20 cellular contexts compared by ENCODE assay signal in genomic region chr20:36688630-36689029, GRCh38. TPM values are rescaled to one million over a fixed set of nuclear protein-coding genes. Genes with fewer than 3 reads are reported as not detected.
A peak's percentile ranks its signal among the peaks of the same experiment; 100 is the strongest.
DNase-seq lines count a peak whose midpoint lies in the region; ATAC-seq, FAIRE-seq and TF ChIP-seq lines count a peak whose summit lies in the region.
"Had no signal": no experiment of that assay in that cellular context is flagged by ENCODE, and none has a peak within 500 bp of the region (broad histone marks: within the 10 kb centered on the region; RNA-seq: fewer than 3 reads in every experiment).

No MANE protein-coding gene starts in this region.

- CTCF ChIA-PET in IMR-90 (lab: Yijun Ruan, JAX) = interaction anchor here (0.8 kb wide), 1 partner anchor 16 kb away, joined by 5 read pairs; no protein-coding TSS in a partner anchor
- CTCF ChIA-PET in naive thymus-derived CD4-positive, alpha-beta T cell (lab: Charles Lee) = no interaction called here

- peaks cover 4% of the 10 kb centered on the region; the same call in 1 of the 2 replicates for H3K9me1 ChIP-seq in IMR-90 (ENCODE audit: insufficient read depth, low read length)

- H3K36me3 Mint-ChIP-seq in naive thymus-derived CD4-positive, alpha-beta T cell = peaks cover 0 to 32% (median 4%) of the 10 kb centered on the region in 5 donors

- DNase-seq in IMR-90 (no peak), amniotic epithelial cell (ENCODE audit: low read depth) (peak; percentile 23), epithelial cell of esophagus (ENCODE audit: low read depth) (peak; percentile 57), small intestine (peak; percentile 3), NCI-H2081 treated with DMSO at 0.1 percent for 48 hours (lab: John Stamatoyannopoulos, UW) (no peak), mucosa of gallbladder (ENCODE audit: low spot score) (no peak)
- no peak for DNase-seq in naive thymus-derived CD4-positive, alpha-beta T cell
- DNase-seq: BE2C; CD4-positive, alpha-beta memory T cell; DMS153; DMS79 treated with DMSO at 0.1 percent for 48 hours; EL; HCEC 1CT; HFFc6 had no signal

- H3K9me3 ChIP-seq in IMR-90 (ENCODE audit: control insufficient read depth, insufficient read depth, low read length) = no peaks in the 10 kb centered on the region
- H3K9me3 ChIP-seq in small intestine (ENCODE audit: control insufficient read depth, low read depth) = no peaks in the 10 kb centered on the region
- H3K9me3 ChIP-seq in naive thymus-derived CD4-positive, alpha-beta T cell (ENCODE audit: control insufficient read depth in 2 of 3, low read length in 3 of 3) = no peaks in the 10 kb centered on the region
- H3K9me3 ChIP-seq: A549, BE2C had no signal

- no peak overlapping the region for H3K4me3 ChIP-seq in IMR-90 (ENCODE audit: insufficient read depth, low read depth, low read length)
- H3K4me3 ChIP-seq in epithelial cell of esophagus (ENCODE audit: low read length) = no peak overlapping the region
- no peak overlapping the region for H3K4me3 ChIP-seq in small intestine (ENCODE audit: low read depth in 1 of 2, low read length in 2 of 2)
- no peak overlapping the region for H3K4me3 ChIP-seq in naive thymus-derived CD4-positive, alpha-beta T cell (ENCODE audit: low read length)
- H3K4me3 ChIP-seq: A549 had no signal

- TF ChIP-seq CTCF in IMR-90 (conservative IDR thresholded peaks at IDR 0.05; ENCODE audit: low read depth, low read length) (no peak), epithelial cell of esophagus (IDR thresholded peaks at IDR 0.05; ENCODE audit: insufficient read depth, low read depth, low read length, missing control alignments) (no peak)

- H3K27me3 ChIP-seq in IMR-90 (ENCODE audit: control insufficient read depth, insufficient read depth, low read length) (no peaks in the 10 kb centered on the region), small intestine (ENCODE audit: control insufficient read depth in 2 of 2, insufficient read depth in 2 of 2, low read length in 2 of 2) (no peaks in the 10 kb centered on the region)
- no peaks in the 10 kb centered on the region for H3K27me3 ChIP-seq in naive thymus-derived CD4-positive, alpha-beta T cell (ENCODE audit: control insufficient read depth in 2 of 2, insufficient read depth in 2 of 2, low read length in 2 of 2)
- H3K27me3 ChIP-seq: BE2C had no signal

- WGBS in IMR-90 (ENCODE audit: extremely low coverage in 2 of 2, insufficient read length in 1 of 2), 2 experiments = no CpG with 5 or more reads among the region's 7 CpGs
- WGBS in small intestine, 3 donors = 55 to 78% (median 70%) methylated on average over 7 of the region's 7 CpGs

- H3K27me3 Mint-ChIP-seq in naive thymus-derived CD4-positive, alpha-beta T cell = no peaks in the 10 kb centered on the region
- H3K27me3 Mint-ChIP-seq: CD4-positive, alpha-beta memory T cell had no signal

- no peaks in the 10 kb centered on the region for H3K79me1 ChIP-seq in IMR-90 (ENCODE audit: low read depth in 1 of 2, low read length in 2 of 2)

- H4K5ac ChIP-seq in IMR-90 (ENCODE audit: low read depth, low read length) = no peak overlapping the region

- H2BK15ac ChIP-seq in IMR-90 (ENCODE audit: low read depth, low read length) = no peak overlapping the region

- POLR2A ChIA-PET in IMR-90 (lab: Charles Lee; ENCODE audit: unreplicated experiment) = interaction anchor here (1.0 kb wide), 1 partner anchor 140 kb away, joined by 8 read pairs; no protein-coding TSS in a partner anchor
- POLR2A ChIA-PET in naive thymus-derived CD4-positive, alpha-beta T cell (lab: Charles Lee) = no interaction called here

- no peak for FAIRE-seq in small intestine (lab: Jason Lieb, UNC)
- FAIRE-seq: A549, G401.6, H1, HTR-8/SVneo had no signal

- in situ Hi-C loops in IMR-90 (cut with MboI; ENCODE audit: low sequenced_read_pairs) = no loop called here

- no peaks in the 10 kb centered on the region for H4K20me1 ChIP-seq in IMR-90 (ENCODE audit: insufficient read depth, low read length)

- H3K27ac Mint-ChIP-seq in naive thymus-derived CD4-positive, alpha-beta T cell = peak overlapping the region in 1 of 9 donors; percentile 22
- H3K27ac Mint-ChIP-seq: HFFc6 had no signal

- intact Hi-C loops in IMR-90 (cut with micrococcal nuclease) = no loop called here
- intact Hi-C loops in naive thymus-derived CD4-positive, alpha-beta T cell (cut with micrococcal nuclease) = no loop called here

- no TSS peak for BruUV-seq in IMR-90 (replicated peaks; lab: Mats Ljungman, UMichigan)

- no peak overlapping the region for H3K27ac ChIP-seq in IMR-90 (ENCODE audit: insufficient read depth, low read length)
- H3K27ac ChIP-seq in small intestine (ENCODE audit: low read depth in 1 of 2, low read length in 1 of 2) = no peak overlapping the region
- no peak overlapping the region for H3K27ac ChIP-seq in naive thymus-derived CD4-positive, alpha-beta T cell (ENCODE audit: low read depth, low read length)
- H3K27ac ChIP-seq: A549, C4-2B had no signal

- no peaks in the 10 kb centered on the region for H3K9me3 Mint-ChIP-seq in naive thymus-derived CD4-positive, alpha-beta T cell
- H3K9me3 Mint-ChIP-seq: HFFc6 had no signal

- no peak overlapping the region for H3K4ac ChIP-seq in IMR-90 (ENCODE audit: low read depth, low read length)

- no peak overlapping the region for H2BK5ac ChIP-seq in IMR-90 (ENCODE audit: low read depth, low read length, poor library complexity, severe bottlenecking)

- H2AK5ac ChIP-seq in IMR-90 (ENCODE audit: low read depth, low read length) = no peak overlapping the region

- H2BK120ac ChIP-seq in IMR-90 (ENCODE audit: low read depth, low read length) = no peak overlapping the region

- no peak overlapping the region for H3K4me3 Mint-ChIP-seq in naive thymus-derived CD4-positive, alpha-beta T cell
- H3K4me3 Mint-ChIP-seq: CD4-positive, alpha-beta memory T cell; HFFc6 had no signal

- H3K14ac ChIP-seq in IMR-90 (replicated peaks; ENCODE audit: low read depth, low read length) = no peak overlapping the region

- no peak overlapping the region for H2AFZ ChIP-seq in IMR-90 (replicated peaks; ENCODE audit: low read length, poor library complexity)

- no peak overlapping the region for H4K8ac ChIP-seq in IMR-90 (ENCODE audit: low read depth in 2 of 2, low read length in 2 of 2)

- ATAC-seq in IMR-90 (ENCODE audit: low read depth) = no peak
- no peak for ATAC-seq in naive thymus-derived CD4-positive, alpha-beta T cell
- ATAC-seq: A549 had no signal

- no peak overlapping the region for H3K23ac ChIP-seq in IMR-90 (ENCODE audit: low read depth, low read length)

- dilution Hi-C loops in IMR-90 (cut with HindIII; ENCODE audit: low sequenced_read_pairs, unreplicated experiment) = no loop called here

- no peak overlapping the region for H2AK9ac ChIP-seq in IMR-90 (replicated peaks; ENCODE audit: low read depth, low read length, poor library complexity)

- H3K4me1 Mint-ChIP-seq in naive thymus-derived CD4-positive, alpha-beta T cell = peaks cover 0 to 5% (median 0%) of the 10 kb centered on the region in 7 donors
- H3K4me1 Mint-ChIP-seq: CD4-positive, alpha-beta memory T cell had no signal

- H3K56ac ChIP-seq in IMR-90 (ENCODE audit: extremely low read depth, insufficient read depth, low read length) = no peak overlapping the region

- H3K4me2 ChIP-seq in IMR-90 (ENCODE audit: low read depth, low read length) = no peak overlapping the region
- H3K4me2 ChIP-seq: A549 had no signal

- no peak overlapping the region for H3K9ac ChIP-seq in IMR-90 (ENCODE audit: low read depth, low read length)

- H2BK20ac ChIP-seq in IMR-90 (ENCODE audit: low read depth, low read length) = no peak overlapping the region

- no peak overlapping the region for H3K18ac ChIP-seq in IMR-90 (ENCODE audit: low read depth, low read length)

- TF ChIP-seq RAD21 in IMR-90 (IDR thresholded peaks at IDR 0.05; ENCODE audit: low read length) = no peak

- no peak overlapping the region for H4K91ac ChIP-seq in IMR-90 (ENCODE audit: insufficient read depth, low read depth, low read length)

- peaks cover 13% of the 10 kb centered on the region for H3K36me3 ChIP-seq in IMR-90 (ENCODE audit: control insufficient read depth, insufficient read depth, low read length)
- H3K36me3 ChIP-seq in small intestine (ENCODE audit: control insufficient read depth in 2 of 2, insufficient read depth in 2 of 2, low read length in 2 of 2) = peaks cover 0 to 6% of the 10 kb centered on the region in 2 donors
- H3K36me3 ChIP-seq in naive thymus-derived CD4-positive, alpha-beta T cell (ENCODE audit: control insufficient read depth in 2 of 3, insufficient read depth in 3 of 3, low read length in 3 of 3) = peaks cover 0 to 13% (median 0%) of the 10 kb centered on the region in 3 experiments
- H3K36me3 ChIP-seq: BE2C had no signal

- TF ChIP-seq POLR2A in IMR-90 (IDR thresholded peaks at IDR 0.05; ENCODE audit: low read depth, low read length) = no peak

- no peaks in the 10 kb centered on the region for H3K4me1 ChIP-seq in IMR-90 (ENCODE audit: control insufficient read depth, insufficient read depth, low read length)
- no peaks in the 10 kb centered on the region for H3K4me1 ChIP-seq in small intestine (ENCODE audit: control insufficient read depth in 2 of 2, insufficient read depth in 1 of 2, low read depth in 1 of 2, low read length in 1 of 2)
- no peaks in the 10 kb centered on the region for H3K4me1 ChIP-seq in naive thymus-derived CD4-positive, alpha-beta T cell (ENCODE audit: control insufficient read depth in 2 of 2, insufficient read depth in 2 of 2, low read length in 2 of 2)
- H3K4me1 ChIP-seq: A549, BE2C had no signal

TF ChIP-seq in IMR-90, 13 proteins besides CTCF, POLR2A, EP300 and RAD21:
- no peak for TF ChIP-seq FOS (IDR thresholded peaks at IDR 0.05; ENCODE audit: low read depth, low read length)
- 0 out of 2 replicates have a peak, but pooled peaks have one; percentile 3 for TF ChIP-seq CEBPB (IDR thresholded peaks at IDR 0.05; ENCODE audit: low read depth, low read length)

RNA-seq across cellular contexts. Expression of gene SLA2, which starts 42.6 kb away (rescaled TPM):
- total RNA-seq in IMR-90 (2012; rRNA removed) (not detected in 2 replicates), mucosa of gallbladder (2.0 TPM)
- polyA plus RNA-seq in IMR-90 (2012; rRNA removed) (0.03 TPM in 1 of 2 replicates, not detected in the other), small intestine (1 to 10 TPM in 2 of 3 donors, under 1 TPM in 1; 0.49 to 3.8 (median 1.6) TPM)
- polyA plus RNA-seq in IMR-90 (2012; cell fraction: cytosol; rRNA removed) = 0.02 TPM in 1 of 2 replicates, not detected in the other
- 0.03 and 0.07 TPM in 2 replicates for polyA plus RNA-seq in IMR-90 (2012; cell fraction: nucleus; rRNA removed; ENCODE audit: low replicate concordance)
- total RNA-seq in naive thymus-derived CD4-positive, alpha-beta T cell = 10 to 100 TPM; 28.3 to 80.7 (median 29.7) TPM
- polyA plus RNA-seq in naive thymus-derived CD4-positive, alpha-beta T cell = 10 to 100 TPM; 11.0 to 13.7 TPM
- total RNA-seq: H1, HFFc6 had no signal
- polyA plus RNA-seq: AG04450 had no signal

RNA-seq across cellular contexts. Expression of gene NDRG3, which starts 57.3 kb away (rescaled TPM):
- total RNA-seq in IMR-90 (2012; rRNA removed) (31.9 and 34.2 TPM in 2 replicates), mucosa of gallbladder (27.7 TPM)
- polyA plus RNA-seq in IMR-90 (2012; rRNA removed) (22.0 and 24.8 TPM in 2 replicates), small intestine (10 to 100 TPM; 23.8 to 40.9 (median 26.5) TPM)
- polyA plus RNA-seq in IMR-90 (2012; cell fraction: cytosol; rRNA removed) = 12.3 and 14.3 TPM in 2 replicates
- polyA plus RNA-seq in IMR-90 (2012; cell fraction: nucleus; rRNA removed; ENCODE audit: low replicate concordance) = 6.6 and 23.1 TPM in 2 replicates
- total RNA-seq in naive thymus-derived CD4-positive, alpha-beta T cell = 10 to 100 TPM; 20.8 to 30.6 (median 28.9) TPM
- 10 to 100 TPM; 44.1 to 49.4 TPM for polyA plus RNA-seq in naive thymus-derived CD4-positive, alpha-beta T cell

Comparison
In these comparisons a context has a peak if more than half of its experiments do, and no peak if none do; other contexts are left out.
1. DNase-seq: peak in amniotic epithelial cell (single experiment), epithelial cell of esophagus (single experiment) and small intestine (single experiment); none in IMR-90 (single experiment), NCI-H2081 treated with DMSO at 0.1 percent for 48 hours (single experiment), mucosa of gallbladder (single experiment) and naive thymus-derived CD4-positive, alpha-beta T cell (0 of 9).